ENCODE assay signal across 10 cellular contexts in the genomic region with DNA sequence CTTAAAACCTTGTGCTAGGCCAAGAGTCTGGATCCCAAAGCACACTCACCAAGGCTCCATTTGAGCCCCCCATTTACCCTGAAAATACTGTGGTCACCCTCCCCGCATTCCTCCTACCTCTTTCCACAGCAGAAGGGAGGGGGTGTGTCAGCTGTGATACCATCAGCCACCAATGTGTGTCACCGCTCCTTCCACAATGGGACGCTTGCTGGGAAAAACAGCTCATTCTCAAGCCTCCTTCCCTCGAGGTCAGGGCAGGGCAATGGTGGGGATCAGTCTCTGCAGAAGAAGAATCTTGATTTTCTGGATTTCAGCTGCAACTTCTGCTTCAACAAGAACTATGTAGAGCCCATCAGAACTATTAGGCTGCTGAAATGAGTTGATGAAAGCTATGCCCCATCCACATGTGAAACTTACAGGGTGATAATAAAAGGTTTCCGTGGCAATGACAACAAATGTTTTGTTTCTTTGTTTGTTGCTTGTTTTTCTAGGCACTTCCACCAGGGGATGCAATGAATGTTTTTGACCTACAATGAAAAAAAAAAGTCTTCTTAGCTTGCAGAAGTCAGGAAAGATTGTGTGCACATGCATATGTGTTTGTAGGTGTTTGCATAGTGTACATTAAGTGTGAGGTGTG. TPM values are rescaled to one million over a fixed set of nuclear protein-coding genes. Genes with fewer than 3 reads are reported as not detected.
A peak's percentile ranks its signal among the peaks of the same experiment; 100 is the strongest.
DNase-seq lines count a peak whose midpoint lies in the region; ATAC-seq, FAIRE-seq and TF ChIP-seq lines count a peak whose summit lies in the region.
"Had no signal": no experiment of that assay in that cellular context is flagged by ENCODE, and none has a peak within 500 bp of the region (broad histone marks: within the 10 kb centered on the region; RNA-seq: fewer than 3 reads in every experiment).

No MANE protein-coding gene starts in this region.

- ATAC-seq in DND-41 (ENCODE audit: insufficient read depth, low read depth) (peak; percentile 58; the same call in 1 of the 3 replicates), K562 (peak; percentile 90), HG03439 (IDR thresholded peaks at IDR 0.05; ENCODE audit: unreplicated experiment) (no peak)
- no peak for ATAC-seq in activated CD8-positive, alpha-beta memory T cell treated with anti-CD3 and anti-CD28 coated beads, Interleukin-2, amount 10 ng/mL, durations not matched to agents 7 days and 5 days

- DNase-seq in DND-41 (no peak), HL-60 (ENCODE audit: low read depth in 1 of 2, low spot score in 1 of 2) (peak in 1 of 2 experiments; percentile 4), K562 (ENCODE audit: extremely low read depth in 1 of 4, low spot score in 3 of 4) (peak; percentile 42 to 50 (median 48)), myocyte (ENCODE audit: low read depth) (peak; percentile 31), CD14-positive monocyte (ENCODE audit: low spot score) (no peak)
- DNase-seq in activated T-helper 2 cell treated with anti-CD3 and anti-CD28 coated beads, Interferon-gamma antibody, Interleukin-2, Interleukin-4, amounts not matched to agents 10 μg/mL and 5 μg/mL and 100 μg/mL, durations not matched to agents 14 hours and 24 hours and 36 hours (ENCODE audit: low spot score) = no peak
- no peak for DNase-seq in activated CD8-positive, alpha-beta memory T cell treated with anti-CD3 and anti-CD28 coated beads, Interleukin-2, amount 10 ng/mL, durations not matched to agents 7 days and 5 days
- DNase-seq: central memory CD4-positive, alpha-beta T cell had no signal

- peak; percentile 82 for FAIRE-seq in K562 (lab: Jason Lieb, UNC)

- no TSS peak for BruUV-seq in K562 (replicated peaks; lab: Mats Ljungman, UMichigan)

- H3K4me3 Mint-ChIP-seq in CD14-positive monocyte = peak overlapping the region in 1 of 2 donors; percentile 59
- H3K4me3 Mint-ChIP-seq in activated T-helper 2 cell treated with anti-CD3 and anti-CD28 coated beads, Interferon-gamma antibody, Interleukin-2, Interleukin-4, amounts not matched to agents 10 μg/mL and 5 μg/mL and 100 μg/mL, durations not matched to agents 14 hours and 24 hours and 36 hours (ENCODE audit: low read depth) = no peak overlapping the region
- H3K4me3 Mint-ChIP-seq in activated CD8-positive, alpha-beta memory T cell treated with anti-CD3 and anti-CD28 coated beads, Interleukin-2, amount 10 ng/mL, durations not matched to agents 7 days and 5 days = no peak overlapping the region

- peak in 1 of 2 experiments; percentile 14; a peak in 2 of 4 replicates for TF ChIP-seq RAD21 in K562 (CRISPR knock-in tag; conservative IDR thresholded peaks at IDR 0.05 in 1 of 2, IDR thresholded peaks at IDR 0.05 in 1 of 2)

- H3K4me3 ChIP-seq in DND-41 (ENCODE audit: low read depth in 1 of 2, low read length in 2 of 2) (no peak overlapping the region), HL-60 (replicated peaks; ENCODE audit: insufficient read depth, low read length) (no peak overlapping the region), K562 (no peak overlapping the region)

- no peak overlapping the region for H3K4me2 ChIP-seq in DND-41 (ENCODE audit: insufficient read depth, low read length)
- H3K4me2 ChIP-seq in K562 (ENCODE audit: insufficient read depth, low read length) = no peak overlapping the region

- peaks cover 71 to 84% (median 74%) of the 10 kb centered on the region in 3 donors for H3K27me3 Mint-ChIP-seq in CD14-positive monocyte (ENCODE audit: low read depth in 3 of 3)
- peaks cover 2% of the 10 kb centered on the region for H3K27me3 Mint-ChIP-seq in activated T-helper 2 cell treated with anti-CD3 and anti-CD28 coated beads, Interferon-gamma antibody, Interleukin-2, Interleukin-4, amounts not matched to agents 10 μg/mL and 5 μg/mL and 100 μg/mL, durations not matched to agents 14 hours and 24 hours and 36 hours (ENCODE audit: low read depth)
- H3K27me3 Mint-ChIP-seq in activated CD8-positive, alpha-beta memory T cell treated with anti-CD3 and anti-CD28 coated beads, Interleukin-2, amount 10 ng/mL, durations not matched to agents 7 days and 5 days = peaks cover 5% of the 10 kb centered on the region

- 0% methylated on average over 5 of the region's 5 CpGs for WGBS in K562 (ENCODE audit: insufficient coverage, low coverage, missing lambda C conversion rate)

- H4K20me1 ChIP-seq in DND-41 (ENCODE audit: insufficient read depth, low read length) (no peaks in the 10 kb centered on the region), K562 (replicated peaks; ENCODE audit: control insufficient read depth, insufficient read depth, low read length) (no peaks in the 10 kb centered on the region)

- H3K27me3 ChIP-seq in DND-41 (ENCODE audit: insufficient read depth, low read length, poor library complexity) = peaks cover 2% of the 10 kb centered on the region
- H3K27me3 ChIP-seq in HL-60 (ENCODE audit: insufficient read depth, poor library complexity, severe bottlenecking) = peaks cover 5% of the 10 kb centered on the region
- H3K27me3 ChIP-seq in K562 (ENCODE audit: control insufficient read depth in 2 of 2, insufficient read depth in 2 of 2, low read length in 2 of 2) = peaks cover 19 to 26% of the 10 kb centered on the region in 2 experiments

- peak; percentile 61 for TF ChIP-seq CTCF in DND-41 (IDR thresholded peaks at IDR 0.05; ENCODE audit: borderline replicate concordance, extremely low read depth, low read length, poor library complexity, severe bottlenecking)
- peak; percentile 15 for TF ChIP-seq CTCF in HL-60 (IDR thresholded peaks at IDR 0.05; ENCODE audit: insufficient read depth, low read length)
- peak in 2 of 3 experiments; percentile 29 to 43; a peak in 4 of 6 replicates for TF ChIP-seq CTCF in K562 (IDR thresholded peaks at IDR 0.05 in 2 of 3, conservative IDR thresholded peaks at IDR 0.05 in 1 of 3; ENCODE audit: insufficient read depth in 2 of 3, low read depth in 1 of 3, low read length in 3 of 3)
- no peak for TF ChIP-seq CTCF in CD14-positive monocyte (IDR thresholded peaks at IDR 0.05)

- H3K27ac Mint-ChIP-seq in CD14-positive monocyte = no peak overlapping the region
- H3K27ac Mint-ChIP-seq in activated T-helper 2 cell treated with anti-CD3 and anti-CD28 coated beads, Interferon-gamma antibody, Interleukin-2, Interleukin-4, amounts not matched to agents 10 μg/mL and 5 μg/mL and 100 μg/mL, durations not matched to agents 14 hours and 24 hours and 36 hours = no peak overlapping the region
- H3K27ac Mint-ChIP-seq in activated CD8-positive, alpha-beta memory T cell treated with anti-CD3 and anti-CD28 coated beads, Interleukin-2, amount 10 ng/mL, durations not matched to agents 7 days and 5 days = no peak overlapping the region

- peaks cover 0 to 10% (median 0%) of the 10 kb centered on the region in 7 donors for H3K9me3 Mint-ChIP-seq in CD14-positive monocyte
- H3K9me3 Mint-ChIP-seq in activated T-helper 2 cell treated with anti-CD3 and anti-CD28 coated beads, Interferon-gamma antibody, Interleukin-2, Interleukin-4, amounts not matched to agents 10 μg/mL and 5 μg/mL and 100 μg/mL, durations not matched to agents 14 hours and 24 hours and 36 hours = no peaks in the 10 kb centered on the region
- H3K9me3 Mint-ChIP-seq in activated CD8-positive, alpha-beta memory T cell treated with anti-CD3 and anti-CD28 coated beads, Interleukin-2, amount 10 ng/mL, durations not matched to agents 7 days and 5 days (ENCODE audit: low read depth) = no peaks in the 10 kb centered on the region

- H3K36me3 ChIP-seq in DND-41 (ENCODE audit: insufficient read depth, low read length) (no peaks in the 10 kb centered on the region), K562 (ENCODE audit: control insufficient read depth, insufficient read depth, low read length) (no peaks in the 10 kb centered on the region)

- CTCF ChIA-PET in K562 (lab: Yijun Ruan, JAX; ENCODE audit: low intra/inter-chr PET ratio) = interaction anchor here (0.6 kb wide), 1 partner anchor 249 kb away, joined by 5 read pairs; no protein-coding TSS in a partner anchor
- CTCF ChIA-PET in activated CD8-positive, alpha-beta memory T cell treated with anti-CD3 and anti-CD28 coated beads, Interleukin-2, amount 10 ng/mL, durations not matched to agents 7 days and 5 days (lab: Charles Lee) = interaction anchor here (1.5 kb wide), 1 partner anchor 21 kb away, joined by 3 read pairs; no protein-coding TSS in a partner anchor

- no peak overlapping the region for H3K27ac ChIP-seq in DND-41 (ENCODE audit: low read length)
- H3K27ac ChIP-seq in HL-60 (replicated peaks) = no peak overlapping the region
- no peak overlapping the region for H3K27ac ChIP-seq in K562 (ENCODE audit: extremely low read depth, low read depth, low read length)
- H3K27ac ChIP-seq: parathyroid adenoma had no signal

- POLR2A ChIA-PET in K562 (lab: Yijun Ruan, JAX) = interaction anchor here (0.5 to 1.2 kb wide), 3 partner anchors 13 to 31 kb away, joined by 4 to 6 read pairs (median 4); no protein-coding TSS in a partner anchor

- intact Hi-C loops in K562 (cut with micrococcal nuclease) (no loop called here), CD14-positive monocyte (cut with micrococcal nuclease) (no loop called here)
- intact Hi-C loops in activated T-helper 2 cell treated with anti-CD3 and anti-CD28 coated beads, Interferon-gamma antibody, Interleukin-2, Interleukin-4, amounts not matched to agents 10 μg/mL and 5 μg/mL and 100 μg/mL, durations not matched to agents 14 hours and 24 hours and 36 hours (cut with micrococcal nuclease) = no loop called here

- H3K9ac ChIP-seq in DND-41 (ENCODE audit: low read depth, low read length) (no peak overlapping the region), K562 (ENCODE audit: insufficient read depth in 1 of 2, low read depth in 2 of 2, low read length in 2 of 2) (peak overlapping the region in 1 of 2 experiments; percentile 31; a peak in 1 of 4 replicates)
- H3K9ac ChIP-seq: parathyroid adenoma had no signal

- in situ Hi-C loops in K562 (cut with MboI) = no loop called here

- H3K79me2 ChIP-seq in DND-41 (ENCODE audit: insufficient read depth, low read length) (no peaks in the 10 kb centered on the region), K562 (ENCODE audit: control insufficient read depth, insufficient read depth, low read length) (no peaks in the 10 kb centered on the region)
- H3K79me2 ChIP-seq: parathyroid adenoma had no signal

- H3K4me1 ChIP-seq in DND-41 (ENCODE audit: insufficient read depth, low read length) (no peaks in the 10 kb centered on the region), K562 (replicated peaks in 1 of 2; ENCODE audit: control insufficient read depth in 2 of 2, insufficient read depth in 2 of 2, low read length in 2 of 2) (no peaks in the 10 kb centered on the region; a peak in 1 of 5 replicates)
- H3K4me1 ChIP-seq: parathyroid adenoma had no signal

- H2AFZ ChIP-seq in DND-41 (ENCODE audit: low read depth, low read length) (no peak overlapping the region), K562 (ENCODE audit: low read depth, low read length) (no peak overlapping the region)
- H2AFZ ChIP-seq: parathyroid adenoma had no signal

- H3K9me3 ChIP-seq in DND-41 (ENCODE audit: insufficient read depth, low read length, severe bottlenecking) = no peaks in the 10 kb centered on the region
- no peaks in the 10 kb centered on the region for H3K9me3 ChIP-seq in K562 (replicated peaks; ENCODE audit: control insufficient read depth, insufficient read depth, low read depth, low read length)

- no peak for TF ChIP-seq POLR2A in K562 (conservative IDR thresholded peaks at IDR 0.05)

- no peaks in the 10 kb centered on the region for H3K9me1 ChIP-seq in K562 (ENCODE audit: control insufficient read depth, insufficient read depth, low read length)

- TF ChIP-seq EP300 in K562 (IDR thresholded peaks at IDR 0.05; ENCODE audit: low read length) = no peak

- H3K36me3 Mint-ChIP-seq in CD14-positive monocyte = no peaks in the 10 kb centered on the region
- no peaks in the 10 kb centered on the region for H3K36me3 Mint-ChIP-seq in activated T-helper 2 cell treated with anti-CD3 and anti-CD28 coated beads, Interferon-gamma antibody, Interleukin-2, Interleukin-4, amounts not matched to agents 10 μg/mL and 5 μg/mL and 100 μg/mL, durations not matched to agents 14 hours and 24 hours and 36 hours (ENCODE audit: low read depth)
- H3K36me3 Mint-ChIP-seq in activated CD8-positive, alpha-beta memory T cell treated with anti-CD3 and anti-CD28 coated beads, Interleukin-2, amount 10 ng/mL, durations not matched to agents 7 days and 5 days = no peaks in the 10 kb centered on the region

- no peaks in the 10 kb centered on the region for H3K4me1 Mint-ChIP-seq in CD14-positive monocyte
- no peaks in the 10 kb centered on the region for H3K4me1 Mint-ChIP-seq in activated T-helper 2 cell treated with anti-CD3 and anti-CD28 coated beads, Interferon-gamma antibody, Interleukin-2, Interleukin-4, amounts not matched to agents 10 μg/mL and 5 μg/mL and 100 μg/mL, durations not matched to agents 14 hours and 24 hours and 36 hours (ENCODE audit: low read depth)
- H3K4me1 Mint-ChIP-seq in activated CD8-positive, alpha-beta memory T cell treated with anti-CD3 and anti-CD28 coated beads, Interleukin-2, amount 10 ng/mL, durations not matched to agents 7 days and 5 days = peaks cover 2% of the 10 kb centered on the region

RNA-seq across cellular contexts. Expression of gene ZNF507, which starts 26.4 kb away (rescaled TPM):
- total RNA-seq in K562 (2011; cell fraction: chromatin; rRNA removed; ENCODE audit: low replicate concordance) = 20.4 and 74.7 TPM in 2 replicates
- 9.5 and 13.7 TPM in 2 replicates for total RNA-seq in K562 (2011; cell fraction: nucleolus; rRNA removed)
- total RNA-seq in K562 (2011; cell fraction: nucleoplasm; rRNA removed) = 27.4 and 35.9 TPM in 2 replicates
- total RNA-seq in K562 (2014; rRNA removed) (7.8 and 9.2 TPM in 2 replicates), K562 (2014; rRNA removed; fragmentation: Illumina TruSeq; extraction: Trizol) (10.4 and 11.8 TPM in 2 replicates), K562 (2015; rRNA removed; fragmentation: Illumina TruSeq; extraction: Trizol) (9.5 and 10.1 TPM in 2 replicates), K562 (2021) (15.1 and 18.1 TPM in 2 replicates), myocyte (9.8 and 11.4 TPM in 2 replicates)
- polyA plus RNA-seq in K562 (2011; rRNA removed) (22.4 and 25.0 TPM in 2 replicates), K562 (2014; fragmentation: Illumina TruSeq; extraction: Trizol) (16.8 and 17.8 TPM in 2 replicates), K562 (2014; fragmentation: Nextera tagmentation; extraction: Ambion mirVana) (1 to 10 TPM; 2.9 to 3.2 TPM), K562 (2014; rRNA removed) (11.2 and 12.0 TPM in 2 replicates), CD14-positive monocyte (under 1 TPM; 0.08 to 0.10 TPM)
- 6.0 and 11.1 TPM in 2 replicates for polyA plus RNA-seq in K562 (2011; cell fraction: cytosol; rRNA removed)
- polyA plus RNA-seq in K562 (2011; cell fraction: nucleus; rRNA removed) = 17.7 and 20.0 TPM in 2 replicates
- 7.5 and 8.7 TPM in 2 replicates for polyA plus RNA-seq in K562 (2012)
- polyA minus RNA-seq in K562 (2011; rRNA and poly(A)+ RNA removed) = 45.8 and 57.4 TPM in 2 replicates
- 12.8 and 13.5 TPM in 2 replicates for polyA minus RNA-seq in K562 (2011; cell fraction: cytosol; rRNA and poly(A)+ RNA removed)
- polyA minus RNA-seq in K562 (2011; cell fraction: nucleus; rRNA and poly(A)+ RNA removed) = 18.2 and 29.5 TPM in 2 replicates
- 4.4 TPM for polyA plus RNA-seq in myocyte (2012)
- 29.5 and 29.6 TPM in 2 replicates for total RNA-seq in activated T-helper 2 cell treated with anti-CD3 and anti-CD28 coated beads, Interferon-gamma antibody, Interleukin-2, Interleukin-4, amounts not matched to agents 10 μg/mL and 5 μg/mL and 100 μg/mL, durations not matched to agents 14 hours and 24 hours and 36 hours
- total RNA-seq in activated CD8-positive, alpha-beta memory T cell treated with anti-CD3 and anti-CD28 coated beads, Interleukin-2, amount 10 ng/mL, durations not matched to agents 7 days and 5 days = 10 to 100 TPM; 24.8 to 30.5 TPM

Comparison
In these comparisons a context has a peak if more than half of its experiments do, and no peak if none do; other contexts are left out.
1. ATAC-seq: peak in DND-41 (single experiment) and K562 (single experiment); none in HG03439 (single experiment) and activated CD8-positive, alpha-beta memory T cell treated with anti-CD3 and anti-CD28 coated beads, Interleukin-2, amount 10 ng/mL, durations not matched to agents 7 days and 5 days (single experiment).
2. DNase-seq: peak in K562 (4 of 4) and myocyte (single experiment); none in DND-41 (single experiment), CD14-positive monocyte (single experiment), activated T-helper 2 cell treated with anti-CD3 and anti-CD28 coated beads, Interferon-gamma antibody, Interleukin-2, Interleukin-4, amounts not matched to agents 10 μg/mL and 5 μg/mL and 100 μg/mL, durations not matched to agents 14 hours and 24 hours and 36 hours (single experiment) and activated CD8-positive, alpha-beta memory T cell treated with anti-CD3 and anti-CD28 coated beads, Interleukin-2, amount 10 ng/mL, durations not matched to agents 7 days and 5 days (single experiment).